Comparison of ENCODE assay signal across 21 cellular contexts in genomic region chr4:150321113-150321512, GRCh38.
"Had no signal": no experiment of that assay in that cellular context is flagged by ENCODE, and none has a peak within 500 bp of the region (broad histone marks: within the 10 kb centered on the region; RNA-seq: fewer than 3 reads in every experiment).

No MANE protein-coding gene starts in this region.

- ATAC-seq: activated CD4-positive, CD25-positive, alpha-beta regulatory T cell treated with anti-CD3 and anti-CD28 coated beads, Interleukin-2, amount 50 U/mL, for 24 hours; activated CD8-positive, alpha-beta memory T cell treated with anti-CD3 and anti-CD28 coated beads, Interleukin-2, amount 10 ng/mL, durations not matched to agents 7 days and 5 days; activated CD8-positive, alpha-beta T cell treated with anti-CD3 and anti-CD28 coated beads for 36 hours; activated naive CD8-positive, alpha-beta T cell treated with anti-CD3 and anti-CD28 coated beads, Interleukin-2, amount 50 U/mL, for 24 hours; body of pancreas; left cardiac atrium; natural killer cell treated with Interleukin-12 subunit alpha and Interleukin-12 subunit beta and Interleukin-15 and Interleukin-18, amount 100 ng/mL, for 72 hours; psoas muscle; right cardiac atrium; stimulated activated naive CD8-positive, alpha-beta T cell treated with anti-CD3 and anti-CD28 coated beads, Interleukin-15, Interleukin-2, amounts not matched to agents 100 U/mL and 50 U/mL, for 24 hours; T-helper 17 cell had no signal

- DNase-seq: activated CD4-positive, alpha-beta T cell treated with anti-CD3 and anti-CD28 coated beads, Interleukin-2, amount 10 ng/mL, durations not matched to agents 24 days and 14 days; activated CD8-positive, alpha-beta memory T cell treated with anti-CD3 and anti-CD28 coated beads, Interleukin-2, amount 10 ng/mL, durations not matched to agents 7 days and 5 days; activated CD8-positive, alpha-beta T cell treated with anti-CD3 and anti-CD28 coated beads for 36 hours; activated effector memory CD4-positive, alpha-beta T cell treated with anti-CD3 and anti-CD28 coated beads, Interleukin-2, amount 50 U/mL, for 16 hours; activated naive CD4-positive, alpha-beta T cell treated with anti-CD3 and anti-CD28 coated beads, Interleukin-2, amount 50 U/mL, for 16 hours; activated naive CD8-positive, alpha-beta T cell treated with anti-CD3 and anti-CD28 coated beads, Interleukin-2, amount 50 U/mL, for 24 hours; activated T-cell treated with anti-CD3 and anti-CD28 coated beads for 4 hours; body of pancreas; cortex of kidney; foreskin melanocyte; left cardiac atrium; ovary; psoas muscle; right cardiac atrium; stimulated activated CD4-positive, alpha-beta T cell treated with anti-CD3 and anti-CD28 coated beads, Interleukin-12 subunit alpha, Interleukin-12 subunit beta, amount 100 ng/mL, for 4 hours; stimulated activated CD4-positive, alpha-beta T cell treated with anti-CD3 and anti-CD28 coated beads, Interleukin-4, amount 100 ng/mL, for 4 hours; stimulated activated naive CD8-positive, alpha-beta T cell treated with anti-CD3 and anti-CD28 coated beads, Interleukin-15, Interleukin-2, amounts not matched to agents 100 U/mL and 50 U/mL, for 24 hours; T-helper 17 cell; upper lobe of left lung had no signal

- H3K9me3 Mint-ChIP-seq: activated CD8-positive, alpha-beta T cell treated with anti-CD3 and anti-CD28 coated beads for 36 hours; activated naive CD8-positive, alpha-beta T cell treated with anti-CD3 and anti-CD28 coated beads, Interleukin-2, amount 50 U/mL, for 24 hours; natural killer cell treated with Interleukin-12 subunit alpha and Interleukin-12 subunit beta and Interleukin-15 and Interleukin-18, amount 100 ng/mL, for 72 hours had no signal

- H3K27me3 Mint-ChIP-seq: activated CD4-positive, alpha-beta T cell treated with anti-CD3 and anti-CD28 coated beads, Interleukin-2, amount 10 ng/mL, durations not matched to agents 24 days and 14 days; activated CD8-positive, alpha-beta memory T cell treated with anti-CD3 and anti-CD28 coated beads, Interleukin-2, amount 10 ng/mL, durations not matched to agents 7 days and 5 days; activated CD8-positive, alpha-beta T cell treated with anti-CD3 and anti-CD28 coated beads for 36 hours; activated naive CD8-positive, alpha-beta T cell treated with anti-CD3 and anti-CD28 coated beads, Interleukin-2, amount 50 U/mL, for 24 hours; natural killer cell treated with Interleukin-12 subunit alpha and Interleukin-12 subunit beta and Interleukin-15 and Interleukin-18, amount 100 ng/mL, for 72 hours; T-helper 17 cell had no signal

- H3K4me1 Mint-ChIP-seq: activated CD4-positive, alpha-beta T cell treated with anti-CD3 and anti-CD28 coated beads, Interleukin-2, amount 10 ng/mL, durations not matched to agents 24 days and 14 days; activated naive CD8-positive, alpha-beta T cell treated with anti-CD3 and anti-CD28 coated beads, Interleukin-2, amount 50 U/mL, for 24 hours had no signal

- H3K27ac Mint-ChIP-seq: activated CD4-positive, alpha-beta T cell treated with anti-CD3 and anti-CD28 coated beads, Interleukin-2, amount 10 ng/mL, durations not matched to agents 24 days and 14 days; activated CD8-positive, alpha-beta memory T cell treated with anti-CD3 and anti-CD28 coated beads, Interleukin-2, amount 10 ng/mL, durations not matched to agents 7 days and 5 days; activated CD8-positive, alpha-beta T cell treated with anti-CD3 and anti-CD28 coated beads for 36 hours; activated naive CD8-positive, alpha-beta T cell treated with anti-CD3 and anti-CD28 coated beads, Interleukin-2, amount 50 U/mL, for 24 hours; natural killer cell treated with Interleukin-12 subunit alpha and Interleukin-12 subunit beta and Interleukin-15 and Interleukin-18, amount 100 ng/mL, for 72 hours; T-helper 17 cell had no signal

- H3K4me3 Mint-ChIP-seq: activated CD4-positive, alpha-beta T cell treated with anti-CD3 and anti-CD28 coated beads, Interleukin-2, amount 10 ng/mL, durations not matched to agents 24 days and 14 days; activated CD8-positive, alpha-beta memory T cell treated with anti-CD3 and anti-CD28 coated beads, Interleukin-2, amount 10 ng/mL, durations not matched to agents 7 days and 5 days; activated CD8-positive, alpha-beta T cell treated with anti-CD3 and anti-CD28 coated beads for 36 hours; activated naive CD8-positive, alpha-beta T cell treated with anti-CD3 and anti-CD28 coated beads, Interleukin-2, amount 50 U/mL, for 24 hours; natural killer cell treated with Interleukin-12 subunit alpha and Interleukin-12 subunit beta and Interleukin-15 and Interleukin-18, amount 100 ng/mL, for 72 hours; T-helper 17 cell had no signal
